ENCODE assay signal across 20 cellular contexts in the genomic region with DNA sequence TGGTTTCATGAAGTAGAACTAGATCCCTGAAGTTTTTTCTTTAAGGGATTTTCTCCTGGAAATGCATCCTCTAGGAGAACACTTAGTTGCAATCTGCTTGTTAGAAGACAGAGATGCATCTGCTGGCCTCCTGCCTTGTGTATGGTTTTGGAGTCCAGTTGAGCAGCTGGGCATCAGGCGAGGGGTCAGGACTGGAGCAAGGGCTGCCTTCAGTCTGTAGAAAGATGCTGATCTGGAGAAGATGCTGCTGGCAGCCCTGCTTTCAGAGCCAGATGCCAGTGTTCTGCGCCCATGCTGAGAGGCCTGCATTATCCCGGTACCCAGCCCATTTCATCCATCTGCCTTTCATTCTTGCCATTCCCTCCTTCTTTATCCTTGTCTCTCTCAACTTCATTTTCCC.
DNase-seq lines count a peak whose midpoint lies in the region; TF ChIP-seq lines count a peak whose summit lies in the region.
"Had no signal": no experiment of that assay in that cellular context is flagged by ENCODE, and none has a peak within 500 bp of the region (broad histone marks: within the 10 kb centered on the region; RNA-seq: fewer than 3 reads in every experiment).

No MANE protein-coding gene starts in this region.

- DNase-seq in AG04450 (ENCODE audit: low read depth, low spot score) (no peak), MG63 (peak; percentile 30), epithelial cell of prostate (ENCODE audit: low read depth, low spot score) (no peak), neuronal stem cell (ENCODE audit: low spot score) (no peak), HT-29 (ENCODE audit: low spot score) (no peak), KG1 (lab: John Stamatoyannopoulos, UW) (no peak), GM19238 (ENCODE audit: insufficient read length, low spot score) (no peak)
- no peak for DNase-seq in activated CD4-positive, alpha-beta T cell treated with anti-CD3 and anti-CD28 coated beads, Interleukin-2, amount 10 ng/mL, durations not matched to agents 24 days and 14 days
- DNase-seq: activated CD4-positive, alpha-beta memory T cell treated with anti-CD3 and anti-CD28 coated beads, Interleukin-2, amount 10 ng/mL, durations not matched to agents 7 days and 5 days; activated T-cell treated with anti-CD3 and anti-CD28 coated beads, Interleukin-2, amount 50 U/mL, for 4 hours; dermis blood vessel endothelial cell; NCI-H1105 treated with DMSO at 0.1 percent for 48 hours; NCI-H2107; NCI-H748 treated with DMSO at 0.1 percent for 48 hours; OCI-M1; retina; stimulated activated naive CD8-positive, alpha-beta T cell treated with anti-CD3 and anti-CD28 coated beads, Interleukin-15, amount 100 ng/mL, for 72 hours had no signal

- no peak overlapping the region for H2BK5ac ChIP-seq in neuronal stem cell (ENCODE audit: low read length)

- no peak overlapping the region for H3K14ac ChIP-seq in neuronal stem cell (ENCODE audit: low read length)

- no peaks in the 10 kb centered on the region for H3K79me1 ChIP-seq in neuronal stem cell (ENCODE audit: low read depth, low read length)

- H3K9ac ChIP-seq in neuronal stem cell (ENCODE audit: low read depth, low read length, poor library complexity), result no peak overlapping the region
- H3K9ac ChIP-seq: KMS-11 had no signal

- H3K9me3 Mint-ChIP-seq in activated CD4-positive, alpha-beta T cell treated with anti-CD3 and anti-CD28 coated beads, Interleukin-2, amount 10 ng/mL, durations not matched to agents 24 days and 14 days, result no peaks in the 10 kb centered on the region
- H3K9me3 Mint-ChIP-seq: activated CD4-positive, alpha-beta memory T cell treated with anti-CD3 and anti-CD28 coated beads, Interleukin-2, amount 10 ng/mL, durations not matched to agents 7 days and 5 days; activated naive CD4-positive, alpha-beta T cell treated with anti-CD3 and anti-CD28 coated beads, Interleukin-2, amount 50 U/mL, for 72 hours; activated T-cell treated with anti-CD3 and anti-CD28 coated beads, Interleukin-2, amount 50 U/mL, for 4 hours had no signal

- H3K27ac Mint-ChIP-seq in activated CD4-positive, alpha-beta T cell treated with anti-CD3 and anti-CD28 coated beads, Interleukin-2, amount 10 ng/mL, durations not matched to agents 24 days and 14 days, result no peak overlapping the region
- H3K27ac Mint-ChIP-seq: activated CD4-positive, alpha-beta memory T cell treated with anti-CD3 and anti-CD28 coated beads, Interleukin-2, amount 10 ng/mL, durations not matched to agents 7 days and 5 days; activated naive CD4-positive, alpha-beta T cell treated with anti-CD3 and anti-CD28 coated beads, Interleukin-2, amount 50 U/mL, for 72 hours had no signal

- H3K9me3 ChIP-seq in AG04450 (ENCODE audit: control insufficient read depth, insufficient read depth, low read length) (no peaks in the 10 kb centered on the region), MG63 (peaks cover 7% of the 10 kb centered on the region), neuronal stem cell (replicated peaks in 1 of 2; ENCODE audit: control insufficient read depth in 2 of 2, insufficient read depth in 1 of 2, low read depth in 1 of 2, low read length in 2 of 2) (peaks cover 0 to 11% of the 10 kb centered on the region in 2 donors)

- no peak overlapping the region for H3K4me3 ChIP-seq in AG04450 (ENCODE audit: low read depth, low read length)
- no peak overlapping the region for H3K4me3 ChIP-seq in MG63
- H3K4me3 ChIP-seq in neuronal stem cell (ENCODE audit: low read length in 2 of 2), result no peak overlapping the region

- peaks cover 19 to 30% of the 10 kb centered on the region in 2 donors for H3K4me1 ChIP-seq in neuronal stem cell (ENCODE audit: control insufficient read depth in 2 of 2, insufficient read depth in 1 of 2, low read depth in 1 of 2, low read length in 2 of 2)

- peak overlapping the region; percentile 95 for H3K27ac ChIP-seq in AG04450 (ENCODE audit: low read depth, low read length)
- H3K27ac ChIP-seq in epithelial cell of prostate, result peak overlapping the region; percentile 99
- H3K27ac ChIP-seq in neuronal stem cell (replicated peaks; ENCODE audit: low read length), result peak overlapping the region; percentile 63
- H3K27ac ChIP-seq: KMS-11 had no signal

- H3K4me3 Mint-ChIP-seq in activated CD4-positive, alpha-beta T cell treated with anti-CD3 and anti-CD28 coated beads, Interleukin-2, amount 10 ng/mL, durations not matched to agents 24 days and 14 days, result no peak overlapping the region
- H3K4me3 Mint-ChIP-seq: activated CD4-positive, alpha-beta memory T cell treated with anti-CD3 and anti-CD28 coated beads, Interleukin-2, amount 10 ng/mL, durations not matched to agents 7 days and 5 days; activated T-cell treated with anti-CD3 and anti-CD28 coated beads, Interleukin-2, amount 50 U/mL, for 4 hours; stimulated activated naive CD8-positive, alpha-beta T cell treated with anti-CD3 and anti-CD28 coated beads, Interleukin-15, amount 100 ng/mL, for 72 hours had no signal

- no peak overlapping the region for H2AK5ac ChIP-seq in neuronal stem cell (ENCODE audit: low read depth, low read length)

- no peak overlapping the region for H2BK120ac ChIP-seq in neuronal stem cell (ENCODE audit: low read depth, low read length)

- no peak overlapping the region for H2AFZ ChIP-seq in neuronal stem cell (ENCODE audit: low read length)

- WGBS in neuronal stem cell (ENCODE audit: extremely low coverage in 2 of 2, insufficient read length in 2 of 2, insufficient replicate concordance in 1 of 2), 2 donors, result no CpG with 5 or more reads among the region's 3 CpGs

- CTCF ChIA-PET in AG04450 (lab: Charles Lee), result no interaction called here

- TF ChIP-seq CTCF in AG04450 (IDR thresholded peaks at IDR 0.05; ENCODE audit: low read depth, low read length), result no peak

- H3K23ac ChIP-seq in neuronal stem cell (ENCODE audit: low read depth, low read length, poor library complexity), result no peak overlapping the region

- H3K18ac ChIP-seq in neuronal stem cell (ENCODE audit: low read length), result peak overlapping the region; percentile 85

- no peak overlapping the region for H2BK15ac ChIP-seq in neuronal stem cell (ENCODE audit: low read length)

- POLR2A ChIA-PET in AG04450 (lab: Yijun Ruan, JAX), result interaction anchor here (0.6 kb wide), 1 partner anchor 8 kb away, joined by 10 read pairs; no protein-coding TSS in a partner anchor

- H4K91ac ChIP-seq in neuronal stem cell (ENCODE audit: low read depth, low read length, poor library complexity), result no peak overlapping the region

- H2BK12ac ChIP-seq in neuronal stem cell (ENCODE audit: low read length), result no peak overlapping the region

- no peak overlapping the region for H3K4ac ChIP-seq in neuronal stem cell (ENCODE audit: low read length)

- H3K36me3 Mint-ChIP-seq in activated CD4-positive, alpha-beta T cell treated with anti-CD3 and anti-CD28 coated beads, Interleukin-2, amount 10 ng/mL, durations not matched to agents 24 days and 14 days (ENCODE audit: low read depth), result no peaks in the 10 kb centered on the region

- peaks cover 6% of the 10 kb centered on the region for H3K4me1 Mint-ChIP-seq in activated CD4-positive, alpha-beta T cell treated with anti-CD3 and anti-CD28 coated beads, Interleukin-2, amount 10 ng/mL, durations not matched to agents 24 days and 14 days
- H3K4me1 Mint-ChIP-seq: activated CD4-positive, alpha-beta memory T cell treated with anti-CD3 and anti-CD28 coated beads, Interleukin-2, amount 10 ng/mL, durations not matched to agents 7 days and 5 days had no signal

- H4K8ac ChIP-seq in neuronal stem cell (ENCODE audit: low read depth, low read length), result no peak overlapping the region

- H3K27me3 Mint-ChIP-seq in activated CD4-positive, alpha-beta T cell treated with anti-CD3 and anti-CD28 coated beads, Interleukin-2, amount 10 ng/mL, durations not matched to agents 24 days and 14 days, result no peaks in the 10 kb centered on the region
- H3K27me3 Mint-ChIP-seq: activated CD4-positive, alpha-beta memory T cell treated with anti-CD3 and anti-CD28 coated beads, Interleukin-2, amount 10 ng/mL, durations not matched to agents 7 days and 5 days; stimulated activated naive CD8-positive, alpha-beta T cell treated with anti-CD3 and anti-CD28 coated beads, Interleukin-15, amount 100 ng/mL, for 72 hours had no signal

- no peak overlapping the region for H3K4me2 ChIP-seq in neuronal stem cell (ENCODE audit: insufficient read depth, low read length, poor library complexity, severe bottlenecking)
- H3K4me2 ChIP-seq: KMS-11 had no signal

- intact Hi-C loops in activated CD4-positive, alpha-beta T cell treated with anti-CD3 and anti-CD28 coated beads, Interleukin-2, amount 10 ng/mL, durations not matched to agents 24 days and 14 days (cut with micrococcal nuclease), result no loop called here

- H3K36me3 ChIP-seq in MG63 (no peaks in the 10 kb centered on the region), neuronal stem cell (replicated peaks in 1 of 2; ENCODE audit: control insufficient read depth in 2 of 2, insufficient read depth in 2 of 2, low read length in 2 of 2) (no peaks in the 10 kb centered on the region)
- H3K36me3 ChIP-seq: brain microvascular endothelial cell had no signal

- H3K27me3 ChIP-seq in AG04450 (ENCODE audit: control insufficient read depth, insufficient read depth, low read length), result no peaks in the 10 kb centered on the region
- no peaks in the 10 kb centered on the region for H3K27me3 ChIP-seq in MG63
- H3K27me3 ChIP-seq in neuronal stem cell (ENCODE audit: control insufficient read depth in 3 of 3, insufficient read depth in 3 of 3, low read depth in 1 of 3, low read length in 3 of 3), result no peaks in the 10 kb centered on the region
- H3K27me3 ChIP-seq: brain microvascular endothelial cell had no signal
